1 cellular context compared by ENCODE assay signal in the genomic region with DNA sequence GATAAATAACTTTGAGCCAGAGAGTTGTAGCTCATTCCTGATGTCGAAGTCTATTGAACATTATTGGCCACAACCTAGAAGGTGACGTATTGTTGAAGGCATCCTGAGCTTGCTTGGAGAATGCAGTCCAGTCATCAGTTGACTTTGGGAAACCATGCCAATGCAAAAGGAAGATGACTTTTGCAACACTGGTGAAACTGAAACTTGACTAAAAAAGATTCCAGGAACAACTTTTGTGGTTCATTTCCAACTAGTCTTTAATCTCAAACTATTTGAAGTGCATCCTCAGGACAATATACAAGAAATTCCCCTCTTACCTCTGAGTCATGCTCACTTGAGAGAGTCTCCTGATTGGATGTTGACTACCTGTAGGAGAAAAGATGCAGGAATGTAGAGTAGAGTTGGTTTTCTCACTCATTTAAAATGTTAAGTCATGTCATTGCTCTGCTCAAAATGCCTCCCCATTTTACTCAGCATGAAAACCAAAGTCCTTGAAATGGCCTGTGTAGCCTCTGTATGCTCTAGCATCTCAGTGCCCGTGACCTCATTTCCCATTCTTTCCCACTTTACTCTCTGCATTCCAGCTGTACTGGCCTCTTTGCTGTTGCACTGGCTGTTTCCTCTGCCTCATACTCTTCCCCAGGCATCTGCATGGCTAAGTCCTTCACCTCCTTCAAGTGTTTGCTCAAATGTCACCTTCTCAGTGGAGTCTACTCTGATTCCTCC.
TF ChIP-seq lines count a peak whose summit lies in the region.

No MANE protein-coding gene starts in this region.

TF ChIP-seq in IMR-90, 13 proteins besides CTCF, POLR2A, EP300 and RAD21:
- TF ChIP-seq CEBPB (IDR thresholded peaks at IDR 0.05; ENCODE audit: low read depth, low read length), result peak; percentile 18; the same call in 1 of the 2 replicates
- TF ChIP-seq, protein P1, sequence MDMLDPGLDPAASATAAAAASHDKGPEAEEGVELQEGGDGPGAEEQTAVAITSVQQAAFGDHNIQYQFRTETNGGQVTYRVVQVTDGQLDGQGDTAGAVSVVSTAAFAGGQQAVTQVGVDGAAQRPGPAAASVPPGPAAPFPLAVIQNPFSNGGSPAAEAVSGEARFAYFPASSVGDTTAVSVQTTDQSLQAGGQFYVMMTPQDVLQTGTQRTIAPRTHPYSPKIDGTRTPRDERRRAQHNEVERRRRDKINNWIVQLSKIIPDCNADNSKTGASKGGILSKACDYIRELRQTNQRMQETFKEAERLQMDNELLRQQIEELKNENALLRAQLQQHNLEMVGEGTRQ (IDR thresholded peaks at IDR 0.05; ENCODE audit: low read depth, low read length), result no peak
